Comparison of ENCODE assay signal across 8 cellular contexts in the genomic region with DNA sequence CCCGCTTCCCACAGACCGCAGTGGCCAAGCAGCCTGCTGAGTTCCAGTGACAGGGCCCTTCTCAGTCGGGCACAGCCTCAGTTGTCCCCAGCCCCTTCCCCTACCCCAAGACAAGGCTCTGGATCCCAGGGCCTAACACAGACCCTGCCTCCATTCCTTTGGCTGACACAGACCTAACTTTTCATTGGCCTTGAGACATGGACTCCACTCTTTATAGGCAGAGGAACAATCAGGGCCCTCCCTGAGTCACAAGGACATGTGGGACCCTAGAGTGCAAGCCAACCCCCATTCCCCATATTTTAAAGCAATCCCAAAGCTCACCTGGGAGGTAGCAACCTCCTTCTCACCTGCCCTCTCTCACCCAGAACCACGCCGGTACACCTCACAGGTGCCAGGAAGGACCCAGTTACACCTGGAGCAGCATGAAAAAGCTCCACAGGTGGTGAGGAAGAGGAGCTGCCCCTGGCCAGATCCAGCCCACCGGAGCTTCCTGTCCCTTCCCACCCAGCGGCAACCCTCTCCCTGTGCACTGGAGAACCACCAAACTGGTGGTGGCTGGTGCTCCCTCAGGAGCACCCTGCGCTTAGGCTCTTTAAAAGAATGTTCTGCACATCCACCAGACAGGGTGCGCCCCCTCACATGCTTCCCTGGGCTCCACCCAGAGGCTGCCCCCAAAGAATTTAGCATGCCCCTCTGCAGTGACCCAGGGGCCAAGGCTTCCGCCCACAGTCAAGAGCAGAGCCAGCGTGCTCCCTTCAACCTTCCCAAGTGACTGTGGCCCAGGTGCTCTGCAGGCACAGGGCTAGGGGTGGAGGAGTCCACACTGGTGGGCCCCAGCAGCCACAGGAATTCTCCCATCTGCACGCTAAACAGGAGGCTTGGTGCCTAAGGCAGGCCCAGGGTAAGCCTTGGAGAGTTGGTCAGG. TPM values are rescaled to one million over a fixed set of nuclear protein-coding genes. Genes with fewer than 3 reads are reported as not detected.
A peak's percentile ranks its signal among the peaks of the same experiment; 100 is the strongest.
DNase-seq lines count a peak whose midpoint lies in the region; ATAC-seq and TF ChIP-seq lines count a peak whose summit lies in the region.

No MANE protein-coding gene starts in this region.

- no peak for TF ChIP-seq CTCF in activated B cell treated with CpG ODN at 0.5 μM for 24 hours (IDR thresholded peaks at IDR 0.05)
- TF ChIP-seq CTCF in left ventricle myocardium inferior (IDR thresholded peaks at IDR 0.05; ENCODE audit: borderline replicate concordance), result no peak

- peaks cover 10% of the 10 kb centered on the region for H3K36me3 Mint-ChIP-seq in activated B cell treated with CpG ODN at 0.5 μM for 24 hours (ENCODE audit: low read depth)

- H4K20me1 ChIP-seq in GM23248 (ENCODE audit: insufficient read depth), result no peaks in the 10 kb centered on the region

- CTCF ChIA-PET in activated B cell treated with CpG ODN at 0.5 μM for 24 hours (lab: Charles Lee), result interaction anchor here (6.7 kb wide), 1 partner anchor 15 kb away, joined by 45 read pairs; no protein-coding TSS in a partner anchor

- no peak for ATAC-seq in activated B cell treated with CpG ODN at 0.5 μM for 24 hours (ENCODE audit: low read depth)

- intact Hi-C loops in activated B cell treated with CpG ODN at 0.5 μM for 24 hours (cut with micrococcal nuclease) (no loop called here), left ventricle myocardium inferior (cut with micrococcal nuclease) (no loop called here)

- DNase-seq in GM23248 (no peak), activated B cell treated with CpG ODN at 0.5 μM for 24 hours (no peak), left ventricle myocardium inferior (no peak), mesenteric fat pad (ENCODE audit: low spot score) (no peak), NOMO-1 treated with DMSO at 0.1 percent for 48 hours (lab: John Stamatoyannopoulos, UW; ENCODE audit: unreplicated experiment) (no peak), NCI-H1930 (lab: John Stamatoyannopoulos, UW) (no peak)
- no peak for DNase-seq in central memory CD4-positive, alpha-beta T cell

- peak overlapping the region; percentile 99 for H3K27ac ChIP-seq in GM23248
- H3K27ac ChIP-seq in left ventricle myocardium inferior (replicated peaks), result peak overlapping the region; percentile 99
- peak overlapping the region; percentile 29 to 100 (median 97) for H3K27ac ChIP-seq in skin epidermis

- H3K9me3 ChIP-seq in GM23248 (ENCODE audit: low read depth), result no peaks in the 10 kb centered on the region
- no peaks in the 10 kb centered on the region for H3K9me3 ChIP-seq in left ventricle myocardium inferior (replicated peaks)

- H3K79me2 ChIP-seq in GM23248 (ENCODE audit: insufficient read depth), result peaks cover 60% of the 10 kb centered on the region

- H3K27me3 Mint-ChIP-seq in activated B cell treated with CpG ODN at 0.5 μM for 24 hours, result no peaks in the 10 kb centered on the region

- H3K36me3 ChIP-seq in GM23248 (ENCODE audit: low read depth), result no peaks in the 10 kb centered on the region
- H3K36me3 ChIP-seq in left ventricle myocardium inferior, result no peaks in the 10 kb centered on the region

- H3K27ac Mint-ChIP-seq in activated B cell treated with CpG ODN at 0.5 μM for 24 hours, result peak overlapping the region; percentile 68

- POLR2A ChIA-PET in activated B cell treated with CpG ODN at 0.5 μM for 24 hours (lab: Charles Lee), result no interaction called here

- peaks cover 26% of the 10 kb centered on the region for H3F3A ChIP-seq in GM23248 (ENCODE audit: insufficient read depth)

- H3K4me3 ChIP-seq in GM23248 (peak overlapping the region; percentile 60), left ventricle myocardium inferior (peak overlapping the region; percentile 87), skin epidermis (peak overlapping the region in 5 of 7 experiments; percentile 19 to 26 (median 22))

- no peaks in the 10 kb centered on the region for H3K27me3 ChIP-seq in GM23248 (replicated peaks; ENCODE audit: insufficient read depth)
- H3K27me3 ChIP-seq in left ventricle myocardium inferior (ENCODE audit: low read depth), result no peaks in the 10 kb centered on the region

- in situ Hi-C loops in GM23248 (cut with MboI), result no loop called here

- 71 to 89% methylated on average over 9 to 12 of the region's 12 CpGs for WGBS in GM23248 (ENCODE audit: low coverage in 1 of 2, low lambda C conversion rate in 2 of 2, missing lambda C conversion rate in 2 of 2), 2 experiments

- H3K4me3 Mint-ChIP-seq in activated B cell treated with CpG ODN at 0.5 μM for 24 hours, result peak overlapping the region; percentile 59

- H3K4me2 ChIP-seq in GM23248 (ENCODE audit: unreplicated experiment), result peak overlapping the region; percentile 98

- H3K9me3 Mint-ChIP-seq in activated B cell treated with CpG ODN at 0.5 μM for 24 hours, result no peaks in the 10 kb centered on the region

- H2AFZ ChIP-seq in GM23248, result no peak overlapping the region

- peaks cover 54% of the 10 kb centered on the region for H3K4me1 Mint-ChIP-seq in activated B cell treated with CpG ODN at 0.5 μM for 24 hours

- H3K9me2 ChIP-seq in GM23248 (ENCODE audit: insufficient read depth), result no peaks in the 10 kb centered on the region

- H3K4me1 ChIP-seq in GM23248 (ENCODE audit: insufficient read depth) (peaks cover 24% of the 10 kb centered on the region), left ventricle myocardium inferior (peaks cover 81% of the 10 kb centered on the region)

- H3K9ac ChIP-seq in GM23248, result peak overlapping the region; percentile 100

RNA-seq across cellular contexts. Expression of gene MNT, which starts 3.4 kb away (rescaled TPM):
- 3.7 and 6.2 TPM in 2 replicates for total RNA-seq in GM23248 (2014; rRNA removed; shearing (Covaris generic))
- 6.2 and 8.2 TPM in 2 replicates for polyA plus RNA-seq in GM23248 (2016; fragmentation: Nextera tagmentation; extraction: Ambion mirVana)
- total RNA-seq in activated B cell treated with CpG ODN at 0.5 μM for 24 hours (24.3 and 31.3 TPM in 2 replicates), left ventricle myocardium inferior (9.9 TPM), mesenteric fat pad (34.9 TPM)

Comparison
In these comparisons a context has a peak if more than half of its experiments do, and no peak if none do; other contexts are left out.
1. H3K4me3 ChIP-seq: peak in every context shown above with its lines; median percentile 87 in left ventricle myocardium inferior; 60 in GM23248; 22 in skin epidermis.